1 cellular context compared by ENCODE assay signal in the genomic region with DNA sequence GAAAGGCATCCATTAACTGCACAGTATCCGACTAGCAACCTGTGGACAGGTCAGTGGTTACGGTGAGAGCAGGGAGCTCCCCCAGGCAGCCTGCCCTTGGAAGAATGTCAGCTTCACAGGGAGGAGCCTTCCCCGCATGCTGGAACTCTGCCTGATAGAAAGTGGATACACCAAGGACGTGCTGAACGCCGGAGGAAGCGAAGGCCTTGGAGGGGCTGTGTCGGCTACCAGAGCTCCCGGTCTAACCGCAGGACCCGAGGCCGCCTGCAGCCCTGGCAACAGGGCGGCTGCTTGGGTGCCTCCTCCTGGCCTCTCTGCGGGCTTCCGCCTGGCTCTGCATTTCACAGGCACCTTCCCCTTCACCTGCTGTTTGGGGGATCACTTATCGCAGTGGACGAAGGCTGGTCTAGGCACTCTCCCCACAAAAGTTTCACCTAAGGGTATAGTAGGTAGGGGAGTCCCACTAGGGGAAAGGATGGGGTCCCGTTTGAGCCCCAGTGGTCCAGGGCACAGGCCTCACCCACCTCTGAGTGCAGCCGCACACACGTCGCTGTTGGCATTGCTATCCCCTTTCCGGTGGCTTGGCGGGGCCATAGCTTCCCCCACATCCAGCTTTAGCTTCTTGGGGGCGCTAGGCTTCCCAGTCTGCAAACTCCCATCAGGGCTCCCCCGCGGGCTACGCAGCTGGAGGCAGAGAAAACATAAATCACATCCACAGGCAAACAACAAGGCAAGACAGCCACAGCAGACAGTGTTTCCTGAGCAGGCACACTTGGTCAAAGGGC.
TF ChIP-seq lines count a peak whose summit lies in the region.

No MANE protein-coding gene starts in this region.

TF ChIP-seq in HepG2, 621 proteins besides CTCF, POLR2A, EP300 and RAD21:
- TF ChIP-seq AGO2 (optimal IDR thresholded peaks at IDR 0.05; ENCODE audit: low read depth, low read length) = peak; percentile 40
- TF ChIP-seq, protein P1, sequence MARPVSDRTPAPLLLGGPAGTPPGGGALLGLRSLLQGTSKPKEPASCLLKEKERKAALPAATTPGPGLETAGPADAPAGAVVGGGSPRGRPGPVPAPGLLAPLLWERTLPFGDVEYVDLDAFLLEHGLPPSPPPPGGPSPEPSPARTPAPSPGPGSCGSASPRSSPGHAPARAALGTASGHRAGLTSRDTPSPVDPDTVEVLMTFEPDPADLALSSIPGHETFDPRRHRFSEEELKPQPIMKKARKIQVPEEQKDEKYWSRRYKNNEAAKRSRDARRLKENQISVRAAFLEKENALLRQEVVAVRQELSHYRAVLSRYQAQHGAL (CRISPR knock-in tag; IDR thresholded peaks at IDR 0.05; ENCODE audit: not compliant biosample characterization) = no peak
